1 cellular context compared by ENCODE assay signal in genomic region chr11:65859812-65860277, GRCh38.
A peak's percentile ranks its signal among the peaks of the same experiment; 100 is the strongest.
TF ChIP-seq lines count a peak whose summit lies in the region.

No MANE protein-coding gene starts in this region.

TF ChIP-seq in HepG2, 621 proteins besides CTCF, POLR2A, EP300 and RAD21 (continued from another document and continues in another):
- TF ChIP-seq AFF4 (CRISPR knock-in tag; IDR thresholded peaks at IDR 0.05) (no peak), MYC (CRISPR knock-in tag; IDR thresholded peaks at IDR 0.05; ENCODE audit: borderline replicate concordance) (no peak), SKI (IDR thresholded peaks at IDR 0.05; ENCODE audit: partially characterized antibody) (no peak), CBX5 (CRISPR knock-in tag; IDR thresholded peaks at IDR 0.05; ENCODE audit: borderline replicate concordance) (no peak), SOX13 (IDR thresholded peaks at IDR 0.05) (no peak), SOX13 (CRISPR knock-in tag; conservative IDR thresholded peaks at IDR 0.05 in 1 of 2, IDR thresholded peaks at IDR 0.05 in 1 of 2) (no peak), ZNF598 (CRISPR knock-in tag; IDR thresholded peaks at IDR 0.05; ENCODE audit: borderline replicate concordance) (no peak), SP2 (CRISPR knock-in tag; IDR thresholded peaks at IDR 0.05) (peak; percentile 12; the same call in 1 of the 2 replicates), ZNF280D (CRISPR knock-in tag; IDR thresholded peaks at IDR 0.05) (0 out of 2 replicates have a peak, but pooled peaks have one; percentile 17), ZFY (CRISPR knock-in tag; IDR thresholded peaks at IDR 0.05) (no peak), KIAA2018 (CRISPR knock-in tag; IDR thresholded peaks at IDR 0.05; ENCODE audit: borderline replicate concordance) (no peak), SNAPC5 (CRISPR knock-in tag; IDR thresholded peaks at IDR 0.05; ENCODE audit: borderline replicate concordance) (no peak), NKX3-1 (CRISPR knock-in tag; IDR thresholded peaks at IDR 0.05) (no peak), FOXK1 (CRISPR knock-in tag; IDR thresholded peaks at IDR 0.05; ENCODE audit: borderline replicate concordance, low read depth) (no peak), RARG (CRISPR knock-in tag; IDR thresholded peaks at IDR 0.05; ENCODE audit: low read depth) (no peak), KDM1A (CRISPR knock-in tag; IDR thresholded peaks at IDR 0.05) (no peak), BATF2 (CRISPR knock-in tag; IDR thresholded peaks at IDR 0.05) (no peak), ZNF224 (CRISPR knock-in tag; IDR thresholded peaks at IDR 0.05) (no peak), DDIT3 (CRISPR knock-in tag; IDR thresholded peaks at IDR 0.05) (no peak), TFE3 (CRISPR knock-in tag; IDR thresholded peaks at IDR 0.05) (no peak), ATF5 (CRISPR knock-in tag; IDR thresholded peaks at IDR 0.05; ENCODE audit: low read depth) (0 out of 2 replicates have a peak, but pooled peaks have one; percentile 28), ZNF430 (CRISPR knock-in tag; IDR thresholded peaks at IDR 0.05) (0 out of 2 replicates have a peak, but pooled peaks have one; percentile 55), SMC3 (IDR thresholded peaks at IDR 0.05; ENCODE audit: low read length) (no peak), NFE2 (CRISPR knock-in tag; IDR thresholded peaks at IDR 0.05) (no peak), ZNF12 (CRISPR knock-in tag; IDR thresholded peaks at IDR 0.05) (no peak), ZNF557 (CRISPR knock-in tag; IDR thresholded peaks at IDR 0.05) (no peak)
- TF ChIP-seq, protein P1, sequence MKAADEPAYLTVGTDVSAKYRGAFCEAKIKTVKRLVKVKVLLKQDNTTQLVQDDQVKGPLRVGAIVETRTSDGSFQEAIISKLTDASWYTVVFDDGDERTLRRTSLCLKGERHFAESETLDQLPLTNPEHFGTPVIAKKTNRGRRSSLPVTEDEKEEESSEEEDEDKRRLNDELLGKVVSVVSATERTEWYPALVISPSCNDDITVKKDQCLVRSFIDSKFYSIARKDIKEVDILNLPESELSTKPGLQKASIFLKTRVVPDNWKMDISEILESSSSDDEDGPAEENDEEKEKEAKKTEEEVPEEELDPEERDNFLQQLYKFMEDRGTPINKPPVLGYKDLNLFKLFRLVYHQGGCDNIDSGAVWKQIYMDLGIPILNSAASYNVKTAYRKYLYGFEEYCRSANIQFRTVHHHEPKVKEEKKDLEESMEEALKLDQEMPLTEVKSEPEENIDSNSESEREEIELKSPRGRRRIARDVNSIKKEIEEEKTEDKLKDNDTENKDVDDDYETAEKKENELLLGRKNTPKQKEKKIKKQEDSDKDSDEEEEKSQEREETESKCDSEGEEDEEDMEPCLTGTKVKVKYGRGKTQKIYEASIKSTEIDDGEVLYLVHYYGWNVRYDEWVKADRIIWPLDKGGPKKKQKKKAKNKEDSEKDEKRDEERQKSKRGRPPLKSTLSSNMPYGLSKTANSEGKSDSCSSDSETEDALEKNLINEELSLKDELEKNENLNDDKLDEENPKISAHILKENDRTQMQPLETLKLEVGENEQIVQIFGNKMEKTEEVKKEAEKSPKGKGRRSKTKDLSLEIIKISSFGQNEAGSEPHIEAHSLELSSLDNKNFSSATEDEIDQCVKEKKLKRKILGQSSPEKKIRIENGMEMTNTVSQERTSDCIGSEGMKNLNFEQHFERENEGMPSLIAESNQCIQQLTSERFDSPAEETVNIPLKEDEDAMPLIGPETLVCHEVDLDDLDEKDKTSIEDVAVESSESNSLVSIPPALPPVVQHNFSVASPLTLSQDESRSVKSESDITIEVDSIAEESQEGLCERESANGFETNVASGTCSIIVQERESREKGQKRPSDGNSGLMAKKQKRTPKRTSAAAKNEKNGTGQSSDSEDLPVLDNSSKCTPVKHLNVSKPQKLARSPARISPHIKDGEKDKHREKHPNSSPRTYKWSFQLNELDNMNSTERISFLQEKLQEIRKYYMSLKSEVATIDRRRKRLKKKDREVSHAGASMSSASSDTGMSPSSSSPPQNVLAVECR (CRISPR knock-in tag; IDR thresholded peaks at IDR 0.05; ENCODE audit: borderline replicate concordance): no peak
- TF ChIP-seq, protein P2, sequence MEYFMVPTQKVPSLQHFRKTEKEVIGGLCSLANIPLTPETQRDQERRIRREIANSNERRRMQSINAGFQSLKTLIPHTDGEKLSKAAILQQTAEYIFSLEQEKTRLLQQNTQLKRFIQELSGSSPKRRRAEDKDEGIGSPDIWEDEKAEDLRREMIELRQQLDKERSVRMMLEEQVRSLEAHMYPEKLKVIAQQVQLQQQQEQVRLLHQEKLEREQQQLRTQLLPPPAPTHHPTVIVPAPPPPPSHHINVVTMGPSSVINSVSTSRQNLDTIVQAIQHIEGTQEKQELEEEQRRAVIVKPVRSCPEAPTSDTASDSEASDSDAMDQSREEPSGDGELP (IDR thresholded peaks at IDR 0.05; ENCODE audit: borderline replicate concordance, low read depth): no peak
